In the genomic region with DNA sequence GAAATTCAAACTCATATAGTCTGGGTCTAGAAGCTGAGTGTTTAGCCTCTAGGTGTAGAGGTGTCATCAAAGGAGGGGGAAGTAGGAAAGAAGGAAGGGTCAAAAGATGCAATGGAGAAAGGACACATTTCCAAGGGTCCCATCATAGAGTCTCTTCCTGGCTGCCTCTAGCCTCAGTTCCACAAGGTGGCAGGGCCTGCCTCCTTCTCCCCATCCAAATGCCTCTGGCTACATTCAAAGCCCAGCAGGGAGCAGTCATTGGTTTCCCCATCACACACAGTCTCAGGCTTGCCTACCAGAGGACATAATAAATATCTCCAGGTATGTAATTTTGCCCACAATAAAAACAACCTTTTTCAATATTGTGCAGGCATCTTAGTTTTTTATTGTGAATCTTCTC, we compare ENCODE assay signal across 13 cellular contexts.
DNase-seq lines count a peak whose midpoint lies in the region; TF ChIP-seq lines count a peak whose summit lies in the region.
"Had no signal": no experiment of that assay in that cellular context is flagged by ENCODE, and none has a peak within 500 bp of the region (broad histone marks: within the 10 kb centered on the region; RNA-seq: fewer than 3 reads in every experiment).

No MANE protein-coding gene starts in this region.

- peak; percentile 11 for DNase-seq in AG20443 (ENCODE audit: low spot score)
- DNase-seq in ELF-1 (ENCODE audit: low read depth, low spot score) = peak; percentile 73
- DNase-seq in NCI-H510A treated with DMSO at 0.1 percent for 48 hours (lab: John Stamatoyannopoulos, UW) = peak; percentile 27
- DNase-seq in epithelial cell of esophagus (ENCODE audit: low read depth) = peak; percentile 38
- no peak for DNase-seq in amygdala (lab: John Stamatoyannopoulos, UW)
- no peak for DNase-seq in DMS153 treated with DMSO at 0.1 percent for 48 hours (lab: John Stamatoyannopoulos, UW; ENCODE audit: unreplicated experiment)
- DNase-seq in activated CD8-positive, alpha-beta memory T cell treated with anti-CD3 and anti-CD28 coated beads for 24 hours = no peak
- no peak for DNase-seq in posterior cingulate gyrus
- DNase-seq: activated CD4-positive, alpha-beta T cell treated with anti-CD3 and anti-CD28 coated beads for 4 hours; adrenal gland; GDM1; naive B cell; PC-9 had no signal

- H3K4me3 ChIP-seq in epithelial cell of esophagus (ENCODE audit: low read length) = no peak overlapping the region
- H3K4me3 ChIP-seq: adrenal gland, PC-9 had no signal

- intact Hi-C loops in posterior cingulate gyrus (cut with DNase I) = loop anchor here (10.0 kb wide), 1 partner anchor 288 kb away; no protein-coding TSS in a partner anchor

- TF ChIP-seq CTCF in epithelial cell of esophagus (IDR thresholded peaks at IDR 0.05; ENCODE audit: insufficient read depth, low read depth, low read length, missing control alignments) = peak; percentile 27

Comparison
In these comparisons a context has a peak if more than half of its experiments do, and no peak if none do; other contexts are left out.
1. DNase-seq: peak in AG20443 (single experiment), ELF-1 (single experiment), NCI-H510A treated with DMSO at 0.1 percent for 48 hours (single experiment) and epithelial cell of esophagus (single experiment); none in amygdala (0 of 56), DMS153 treated with DMSO at 0.1 percent for 48 hours (single experiment), activated CD8-positive, alpha-beta memory T cell treated with anti-CD3 and anti-CD28 coated beads for 24 hours (single experiment) and posterior cingulate gyrus (0 of 10).